34 cellular contexts compared by ENCODE assay signal in the genomic region with DNA sequence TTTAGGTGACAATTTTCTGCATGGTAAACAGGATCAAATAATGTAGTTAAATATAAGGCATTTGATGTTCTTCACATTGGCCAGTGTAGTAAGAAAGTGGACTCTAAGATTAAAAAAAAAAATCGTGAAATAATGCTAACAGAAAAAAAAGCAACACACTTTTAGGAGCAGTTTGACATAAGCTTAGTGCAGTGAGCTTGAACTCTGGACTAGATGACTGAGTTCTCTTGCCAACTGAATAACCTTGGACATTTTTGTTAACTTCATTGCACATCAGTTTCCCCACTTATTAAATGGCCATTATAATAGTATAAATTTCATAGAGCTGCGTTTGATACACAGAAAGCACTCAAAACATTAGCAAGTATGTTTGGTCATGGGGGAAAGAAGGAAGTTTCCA.
"Had no signal": no experiment of that assay in that cellular context is flagged by ENCODE, and none has a peak within 500 bp of the region (broad histone marks: within the 10 kb centered on the region; RNA-seq: fewer than 3 reads in every experiment).

No MANE protein-coding gene starts in this region.

- H3K27me3 ChIP-seq: adrenal gland, body of pancreas, brain microvascular endothelial cell, breast epithelium had no signal

- H3K36me3 ChIP-seq: adrenal gland, brain microvascular endothelial cell, breast epithelium had no signal

- H3K9me3 ChIP-seq: adrenal gland, body of pancreas, breast epithelium had no signal

- FAIRE-seq: astrocyte, TTC549 had no signal

- H3K4me3 ChIP-seq: adrenal gland, body of pancreas, breast epithelium had no signal

- ATAC-seq: activated CD8-positive, alpha-beta T cell treated with anti-CD3 and anti-CD28 coated beads for 36 hours; activated naive CD4-positive, alpha-beta T cell treated with anti-CD3 and anti-CD28 coated beads, Interleukin-2, amount 50 U/mL, for 72 hours; activated T-cell treated with anti-CD3 and anti-CD28 coated beads, Interleukin-2, amount 50 U/mL, for 4 hours; activated T-cell treated with anti-CD3 and anti-CD28 coated beads, Interleukin-2, amount 50 U/mL, for 72 hours; activated T-helper 17 cell treated with anti-CD3 and anti-CD28 coated beads, Interleukin-2, amount 50 U/mL, for 72 hours; body of pancreas had no signal

- H3K4me1 ChIP-seq: adrenal gland, breast epithelium had no signal

- H3K27ac ChIP-seq: adrenal gland, body of pancreas, brain microvascular endothelial cell, breast epithelium, VCaP had no signal

- DNase-seq: activated B cell treated with CpG ODN at 0.5 μM for 24 hours; activated CD4-positive, alpha-beta memory T cell treated with anti-CD3 and anti-CD28 coated beads for 36 hours; activated CD4-positive, alpha-beta T cell treated with anti-CD3 and anti-CD28 coated beads for 4 hours; activated CD4-positive, alpha-beta T cell treated with anti-CD3 and anti-CD28 coated beads, Interleukin-2, amount 10 ng/mL, durations not matched to agents 24 days and 14 days; activated CD4-positive, alpha-beta T cell treated with anti-CD3 and anti-CD28 coated beads, Interleukin-2, amount 50 U/mL, for 1 hour; activated CD4-positive, alpha-beta T cell treated with anti-CD3 and anti-CD28 coated beads, Interleukin-2, amount 50 U/mL, for 4 hours; activated CD4-positive, CD25-positive, alpha-beta regulatory T cell treated with anti-CD3 and anti-CD28 coated beads, Interleukin-2, amount 50 U/mL, for 72 hours; activated CD8-positive, alpha-beta memory T cell treated with anti-CD3 and anti-CD28 coated beads, Interleukin-2, amount 50 U/mL, for 4 hours; activated CD8-positive, alpha-beta T cell treated with anti-CD3 and anti-CD28 coated beads for 36 hours; activated effector memory CD4-positive, alpha-beta T cell treated with anti-CD3 and anti-CD28 coated beads, Interleukin-2, amount 50 U/mL, for 16 hours; activated gamma-delta T cell treated with Interleukin-2 at 50 U/mL for 16 hours; activated naive CD4-positive, alpha-beta T cell; activated naive CD4-positive, alpha-beta T cell treated with anti-CD3 and anti-CD28 coated beads for 36 hours; activated naive CD4-positive, alpha-beta T cell treated with anti-CD3 and anti-CD28 coated beads, Interleukin-2, amount 50 U/mL, for 16 hours; activated naive CD8-positive, alpha-beta T cell treated with anti-CD3 and anti-CD28 coated beads for 36 hours; activated T-cell treated with anti-CD3 and anti-CD28 coated beads for 4 hours; activated T-cell treated with anti-CD3 and anti-CD28 coated beads, Interleukin-2, amount 50 U/mL, for 1 hour; activated T-cell treated with anti-CD3 and anti-CD28 coated beads, Interleukin-2, amount 50 U/mL, for 4 hours; activated T-cell treated with anti-CD3 and anti-CD28 coated beads, Interleukin-2, amount 50 U/mL, for 72 hours; adrenal gland; amniotic stem cell; aorta; body of pancreas; brain microvascular endothelial cell; central memory CD4-positive, alpha-beta T cell; T-helper 1 cell; T-helper 2 cell; T-helper 9 cell had no signal
